ENCODE assay signal across 8 cellular contexts in genomic region chr4:77817304-77818076, GRCh38. TPM values are rescaled to one million over a fixed set of nuclear protein-coding genes. Genes with fewer than 3 reads are reported as not detected.
A peak's percentile ranks its signal among the peaks of the same experiment; 100 is the strongest.
DNase-seq lines count a peak whose midpoint lies in the region; ATAC-seq and TF ChIP-seq lines count a peak whose summit lies in the region.

No MANE protein-coding gene starts in this region.

- H3K36me3 ChIP-seq in iPS-15b (ENCODE audit: control insufficient read depth, insufficient read depth, low read length) (no peaks in the 10 kb centered on the region), smooth muscle cell (ENCODE audit: low read depth) (no peaks in the 10 kb centered on the region)

- peaks cover 55% of the 10 kb centered on the region for H3K79me2 ChIP-seq in smooth muscle cell (ENCODE audit: low read depth)

- peaks cover 16% of the 10 kb centered on the region for H3K36me3 Mint-ChIP-seq in activated CD4-positive, alpha-beta memory T cell treated with anti-CD3 and anti-CD28 coated beads for 36 hours

- H3K27me3 ChIP-seq in iPS-15b (ENCODE audit: control insufficient read depth, insufficient read depth, low read length) = peaks cover 8% of the 10 kb centered on the region
- no peaks in the 10 kb centered on the region for H3K27me3 ChIP-seq in smooth muscle cell (ENCODE audit: low read depth)

- no peak for TF ChIP-seq CTCF in smooth muscle cell (IDR thresholded peaks at IDR 0.05; ENCODE audit: borderline replicate concordance, insufficient read depth, poor library complexity, severe bottlenecking)

- POLR2A ChIA-PET in activated CD4-positive, alpha-beta memory T cell treated with anti-CD3 and anti-CD28 coated beads for 36 hours (lab: Charles Lee) = interaction anchor here (0.7 to 6.0 kb wide), 9 partner anchors 9 to 742 kb away, joined by 3 to 229 read pairs (median 12); partner anchors contain the start of genes CCNI and MRPL1

- ATAC-seq in HG03139 (IDR thresholded peaks at IDR 0.05; ENCODE audit: unreplicated experiment) = no peak
- no peak for ATAC-seq in HG03571 (IDR thresholded peaks at IDR 0.05; ENCODE audit: unreplicated experiment)
- no peak for ATAC-seq in HG03135 (IDR thresholded peaks at IDR 0.05; ENCODE audit: unreplicated experiment)

- H3K9me3 ChIP-seq in iPS-15b (ENCODE audit: control insufficient read depth, insufficient read depth, low read length) = no peaks in the 10 kb centered on the region
- H3K9me3 ChIP-seq in smooth muscle cell (replicated peaks; ENCODE audit: low read depth) = no peaks in the 10 kb centered on the region

- H3K27me3 Mint-ChIP-seq in activated CD4-positive, alpha-beta memory T cell treated with anti-CD3 and anti-CD28 coated beads for 36 hours = peaks cover 2% of the 10 kb centered on the region

- peak overlapping the region; percentile 87 for H3K27ac ChIP-seq in smooth muscle cell (ENCODE audit: low read depth)

- H4K20me1 ChIP-seq in smooth muscle cell (ENCODE audit: low read depth) = peaks cover 60% of the 10 kb centered on the region

- peaks cover 23% of the 10 kb centered on the region for H3F3A ChIP-seq in smooth muscle cell (ENCODE audit: low read depth)

- intact Hi-C loops in activated CD4-positive, alpha-beta memory T cell treated with anti-CD3 and anti-CD28 coated beads for 36 hours (cut with micrococcal nuclease) = loop anchor here (1.0 to 2.0 kb wide), 3 partner anchors 7 to 83 kb away; no protein-coding TSS in a partner anchor

- CTCF ChIA-PET in activated CD4-positive, alpha-beta memory T cell treated with anti-CD3 and anti-CD28 coated beads for 36 hours (lab: Charles Lee) = interaction anchor here (0.6 to 5.7 kb wide), 14 partner anchors 9 to 352 kb away, joined by 3 to 54 read pairs (median 4); partner anchors contain the start of gene MRPL1

- peak overlapping the region; percentile 97 for H3K4me2 ChIP-seq in smooth muscle cell

- peak overlapping the region; percentile 96 for H3K27ac Mint-ChIP-seq in activated CD4-positive, alpha-beta memory T cell treated with anti-CD3 and anti-CD28 coated beads for 36 hours

- H3K9me3 Mint-ChIP-seq in activated CD4-positive, alpha-beta memory T cell treated with anti-CD3 and anti-CD28 coated beads for 36 hours = no peaks in the 10 kb centered on the region

- peaks cover 4% of the 10 kb centered on the region for H3K4me1 ChIP-seq in iPS-15b (ENCODE audit: control insufficient read depth, insufficient read depth, low read length)
- peaks cover 5% of the 10 kb centered on the region for H3K4me1 ChIP-seq in smooth muscle cell (ENCODE audit: low read depth)

- peak overlapping the region; percentile 49 for H2AFZ ChIP-seq in smooth muscle cell (ENCODE audit: low read depth)

- WGBS in smooth muscle cell (ENCODE audit: low lambda C conversion rate) = 82% methylated on average over 8 of the region's 8 CpGs

- H3K9ac ChIP-seq in iPS-15b (ENCODE audit: low read depth, low read length) = no peak overlapping the region
- peak overlapping the region; percentile 8 for H3K9ac ChIP-seq in smooth muscle cell (ENCODE audit: low read depth)

- H3K4me1 Mint-ChIP-seq in activated CD4-positive, alpha-beta memory T cell treated with anti-CD3 and anti-CD28 coated beads for 36 hours (ENCODE audit: low read depth) = peaks cover 57% of the 10 kb centered on the region

- H3K4me3 ChIP-seq in iPS-15b (ENCODE audit: low read depth, low read length) = peak overlapping the region; percentile 88
- peak overlapping the region; percentile 96 for H3K4me3 ChIP-seq in smooth muscle cell

- peak; percentile 14 for DNase-seq in stimulated activated CD4-positive, alpha-beta T cell treated with anti-CD3 and anti-CD28 coated beads, Interleukin-4, amount 100 ng/mL, for 24 hours
- no peak for DNase-seq in stimulated activated CD4-positive, alpha-beta T cell treated with anti-CD3 and anti-CD28 coated beads, Interleukin-4, amount 100 ng/mL, for 1 hour
- DNase-seq in activated CD4-positive, alpha-beta memory T cell treated with anti-CD3 and anti-CD28 coated beads for 36 hours = no peak
- no peak for DNase-seq in smooth muscle cell (lab: John Stamatoyannopoulos, UW; ENCODE audit: unreplicated experiment)

- peak overlapping the region; percentile 92 for H3K4me3 Mint-ChIP-seq in activated CD4-positive, alpha-beta memory T cell treated with anti-CD3 and anti-CD28 coated beads for 36 hours

RNA-seq across cellular contexts. Expression of gene CNOT6L, which starts 1.7 kb away (rescaled TPM):
- total RNA-seq in activated CD4-positive, alpha-beta memory T cell treated with anti-CD3 and anti-CD28 coated beads for 36 hours = 100 to 1,000 TPM; 106 to 111 TPM
- total RNA-seq in smooth muscle cell = 19.5 and 22.2 TPM in 2 replicates
- 4.8 and 7.3 TPM in 2 replicates for polyA plus RNA-seq in smooth muscle cell

RNA-seq across cellular contexts. Expression of gene MRPL1, which starts 45.1 kb away (rescaled TPM):
- 10 to 100 TPM; 46.2 to 51.1 TPM for total RNA-seq in activated CD4-positive, alpha-beta memory T cell treated with anti-CD3 and anti-CD28 coated beads for 36 hours
- total RNA-seq in smooth muscle cell = 31.4 and 31.6 TPM in 2 replicates
- polyA plus RNA-seq in smooth muscle cell = 18.5 and 20.2 TPM in 2 replicates
